In genomic region chr20:37192137-37192854, GRCh38 we compare ENCODE assay signal across 8 cellular contexts.
DNase-seq lines count a peak whose midpoint lies in the region; ATAC-seq and TF ChIP-seq lines count a peak whose summit lies in the region.

No MANE protein-coding gene starts in this region.

- ATAC-seq in GM21367 (IDR thresholded peaks at IDR 0.05; ENCODE audit: unreplicated experiment) = no peak

- no peak overlapping the region for H3K27ac ChIP-seq in neutrophil

- peak; percentile 91 for TF ChIP-seq CTCF in GM12874 (IDR thresholded peaks at IDR 0.05; ENCODE audit: insufficient read depth, low read depth, low read length)
- peak; percentile 92 for TF ChIP-seq CTCF in Loucy (conservative IDR thresholded peaks at IDR 0.05; ENCODE audit: low read length)
- peak; percentile 80 for TF ChIP-seq CTCF in neutrophil (IDR thresholded peaks at IDR 0.05)

- no peak overlapping the region for H2AFZ ChIP-seq in Loucy (ENCODE audit: low read length)

- H3K79me2 ChIP-seq in Loucy (ENCODE audit: insufficient read depth, low read length) = peaks cover 89% of the 10 kb centered on the region

- H3K36me3 ChIP-seq in Loucy (ENCODE audit: insufficient read depth, low read length) = peaks cover 52% of the 10 kb centered on the region; the same call in 1 of the 2 replicates
- H3K36me3 ChIP-seq in neutrophil = peaks cover 14% of the 10 kb centered on the region

- no peaks in the 10 kb centered on the region for H3K27me3 ChIP-seq in Loucy (ENCODE audit: insufficient read depth, low read length, poor library complexity, severe bottlenecking)
- no peaks in the 10 kb centered on the region for H3K27me3 ChIP-seq in neutrophil

- H3K4me3 ChIP-seq in Loucy (ENCODE audit: low read length, poor library complexity, severe bottlenecking) (peak overlapping the region; percentile 7), neutrophil (ENCODE audit: low read depth in 1 of 2, low read length in 1 of 2) (no peak overlapping the region)

- H3K9ac ChIP-seq in Loucy (ENCODE audit: low read depth, low read length, poor library complexity, severe bottlenecking) = peak overlapping the region; percentile 1

- peaks cover 69% of the 10 kb centered on the region for H4K20me1 ChIP-seq in Loucy (ENCODE audit: insufficient read depth, low read length, poor library complexity, severe bottlenecking)

- H3F3A ChIP-seq in Loucy (ENCODE audit: low read depth) = peaks cover 6% of the 10 kb centered on the region; the same call in 1 of the 2 replicates

- no peaks in the 10 kb centered on the region for H3K9me2 ChIP-seq in Loucy (replicated peaks; ENCODE audit: low read depth, low read length)

- H3K4me1 ChIP-seq in Loucy (ENCODE audit: insufficient read depth, low read length, poor library complexity, severe bottlenecking) = peaks cover 45% of the 10 kb centered on the region
- peaks cover 6% of the 10 kb centered on the region in 2 experiments for H3K4me1 ChIP-seq in neutrophil (ENCODE audit: control insufficient read depth in 1 of 2, insufficient read depth in 1 of 2, low read depth in 1 of 2, low read length in 1 of 2)

- DNase-seq in RPMI8226 = peak; percentile 92
- DNase-seq in activated T-helper 1 cell treated with anti-CD3 and anti-CD28 coated beads, Interleukin-2, amount 50 U/mL, for 16 hours (ENCODE audit: low read depth in 1 of 2, low spot score in 1 of 2) = peak; percentile 40 to 52
- peak; percentile 93 for DNase-seq in fibroblast of peridontal ligament (ENCODE audit: extremely low read depth)
- DNase-seq in stromal cell of bone marrow (ENCODE audit: low read depth) = peak; percentile 82

- H3K9me3 ChIP-seq in Loucy (ENCODE audit: insufficient read depth, low read depth, low read length) (no peaks in the 10 kb centered on the region), neutrophil (no peaks in the 10 kb centered on the region)

- peak overlapping the region; percentile 75 for H3K4me2 ChIP-seq in Loucy (ENCODE audit: low read depth, low read length, poor library complexity, severe bottlenecking)
